ENCODE assay signal across 9 cellular contexts in the genomic region with DNA sequence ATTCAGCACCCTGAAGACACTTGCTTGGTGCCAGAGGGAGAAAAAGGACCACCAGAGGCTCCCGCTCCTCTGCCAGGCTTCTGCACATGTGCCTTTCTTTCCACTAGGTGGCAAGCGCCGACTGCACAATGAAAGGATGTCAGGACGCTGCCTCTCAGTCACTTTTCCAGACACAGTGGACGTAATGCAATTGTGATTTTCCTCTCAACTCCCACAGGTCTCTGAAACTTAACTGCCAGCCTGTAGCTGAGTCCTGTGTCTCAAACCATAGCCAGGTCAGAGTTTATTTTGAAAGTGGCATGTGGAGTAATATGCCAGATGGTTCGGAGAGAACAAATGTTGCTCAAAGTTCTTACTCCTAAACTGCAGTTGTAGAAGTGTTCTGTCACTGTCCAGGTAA.
DNase-seq lines count a peak whose midpoint lies in the region; ATAC-seq and TF ChIP-seq lines count a peak whose summit lies in the region.
"Had no signal": no experiment of that assay in that cellular context is flagged by ENCODE, and none has a peak within 500 bp of the region (broad histone marks: within the 10 kb centered on the region; RNA-seq: fewer than 3 reads in every experiment).

No MANE protein-coding gene starts in this region.

- ATAC-seq in SK-N-SH treated with all-trans-retinoic acid at 6 μM for 48 hours (peak; percentile 99), GM21526 (IDR thresholded peaks at IDR 0.05; ENCODE audit: low FRiP score, unreplicated experiment) (no peak)
- no peak for ATAC-seq in natural killer cell treated with Interleukin-12 subunit alpha and Interleukin-12 subunit beta and Interleukin-15 and Interleukin-18, amount 100 ng/mL, for 72 hours

- in situ Hi-C loops in KBM-7 (cut with MboI; ENCODE audit: low pct_unique_long_range_greater_than_20kb, low sequenced_read_pairs): no loop called here

- no peaks in the 10 kb centered on the region for H3K4me1 Mint-ChIP-seq in natural killer cell treated with Interleukin-12 subunit alpha and Interleukin-12 subunit beta and Interleukin-15 and Interleukin-18, amount 100 ng/mL, for 72 hours (ENCODE audit: low read depth in 2 of 2)

- H3K27ac Mint-ChIP-seq in natural killer cell treated with Interleukin-12 subunit alpha and Interleukin-12 subunit beta and Interleukin-15 and Interleukin-18, amount 100 ng/mL, for 72 hours: peak overlapping the region in 1 of 2 donors; percentile 14

- H3K4me3 ChIP-seq in fibroblast of the aortic adventitia (ENCODE audit: low read depth, low read length): no peak overlapping the region

- DNase-seq in D341Med (ENCODE audit: low spot score) (peak; percentile 83), KBM-7 (peak; percentile 28), fibroblast of the aortic adventitia (ENCODE audit: low read depth) (peak; percentile 75), non-pigmented ciliary epithelial cell (ENCODE audit: low read depth) (peak; percentile 51)
- DNase-seq in natural killer cell treated with Interleukin-12 subunit alpha and Interleukin-12 subunit beta and Interleukin-15 and Interleukin-18, amount 100 ng/mL, for 72 hours (ENCODE audit: low spot score): no peak
- no peak for DNase-seq in activated naive CD4-positive, alpha-beta T cell treated with anti-CD3 and anti-CD28 coated beads, Interleukin-2, amount 50 U/mL, for 16 hours

- H3K27me3 Mint-ChIP-seq in natural killer cell treated with Interleukin-12 subunit alpha and Interleukin-12 subunit beta and Interleukin-15 and Interleukin-18, amount 100 ng/mL, for 72 hours: no peaks in the 10 kb centered on the region
- H3K27me3 Mint-ChIP-seq: IgD-negative memory B cell had no signal

- no peaks in the 10 kb centered on the region for H3K36me3 Mint-ChIP-seq in natural killer cell treated with Interleukin-12 subunit alpha and Interleukin-12 subunit beta and Interleukin-15 and Interleukin-18, amount 100 ng/mL, for 72 hours

- no peaks in the 10 kb centered on the region for H3K9me3 Mint-ChIP-seq in natural killer cell treated with Interleukin-12 subunit alpha and Interleukin-12 subunit beta and Interleukin-15 and Interleukin-18, amount 100 ng/mL, for 72 hours
- H3K9me3 Mint-ChIP-seq: IgD-negative memory B cell had no signal

- H3K4me3 Mint-ChIP-seq in natural killer cell treated with Interleukin-12 subunit alpha and Interleukin-12 subunit beta and Interleukin-15 and Interleukin-18, amount 100 ng/mL, for 72 hours: no peak overlapping the region
- H3K4me3 Mint-ChIP-seq: IgD-negative memory B cell had no signal

- TF ChIP-seq CTCF in fibroblast of the aortic adventitia (IDR thresholded peaks at IDR 0.05; ENCODE audit: insufficient read depth, low read length): peak; percentile 88

TF ChIP-seq in SK-N-SH treated with all-trans-retinoic acid at 6 μM for 48 hours, 23 proteins besides CTCF, POLR2A, EP300 and RAD21:
- no peak for TF ChIP-seq ZNF565 (CRISPR knock-in tag; conservative IDR thresholded peaks at IDR 0.05; ENCODE audit: low read depth)
- no peak for TF ChIP-seq ZFP3 (CRISPR knock-in tag; IDR thresholded peaks at IDR 0.05)
- TF ChIP-seq, protein P1, sequence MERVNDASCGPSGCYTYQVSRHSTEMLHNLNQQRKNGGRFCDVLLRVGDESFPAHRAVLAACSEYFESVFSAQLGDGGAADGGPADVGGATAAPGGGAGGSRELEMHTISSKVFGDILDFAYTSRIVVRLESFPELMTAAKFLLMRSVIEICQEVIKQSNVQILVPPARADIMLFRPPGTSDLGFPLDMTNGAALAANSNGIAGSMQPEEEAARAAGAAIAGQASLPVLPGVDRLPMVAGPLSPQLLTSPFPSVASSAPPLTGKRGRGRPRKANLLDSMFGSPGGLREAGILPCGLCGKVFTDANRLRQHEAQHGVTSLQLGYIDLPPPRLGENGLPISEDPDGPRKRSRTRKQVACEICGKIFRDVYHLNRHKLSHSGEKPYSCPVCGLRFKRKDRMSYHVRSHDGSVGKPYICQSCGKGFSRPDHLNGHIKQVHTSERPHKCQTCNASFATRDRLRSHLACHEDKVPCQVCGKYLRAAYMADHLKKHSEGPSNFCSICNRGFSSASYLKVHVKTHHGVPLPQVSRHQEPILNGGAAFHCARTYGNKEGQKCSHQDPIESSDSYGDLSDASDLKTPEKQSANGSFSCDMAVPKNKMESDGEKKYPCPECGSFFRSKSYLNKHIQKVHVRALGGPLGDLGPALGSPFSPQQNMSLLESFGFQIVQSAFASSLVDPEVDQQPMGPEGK (CRISPR knock-in tag; IDR thresholded peaks at IDR 0.05; ENCODE audit: borderline replicate concordance): no peak
- no peak for TF ChIP-seq ZNF8 (CRISPR knock-in tag; IDR thresholded peaks at IDR 0.05)
TF ChIP-seq in SK-N-SH treated with all-trans-retinoic acid at 6 μM for 48 hours: peak in this region for 0.

Comparison
In these comparisons a context has a peak if more than half of its experiments do, and no peak if none do; other contexts are left out.
1. DNase-seq: peak in D341Med (single experiment), KBM-7 (single experiment), fibroblast of the aortic adventitia (single experiment) and non-pigmented ciliary epithelial cell (single experiment); none in natural killer cell treated with Interleukin-12 subunit alpha and Interleukin-12 subunit beta and Interleukin-15 and Interleukin-18, amount 100 ng/mL, for 72 hours (single experiment) and activated naive CD4-positive, alpha-beta T cell treated with anti-CD3 and anti-CD28 coated beads, Interleukin-2, amount 50 U/mL, for 16 hours (single experiment).